In genomic region chr22:38709306-38709705, GRCh38 we compare ENCODE assay signal across 1 cellular context.
TF ChIP-seq lines count a peak whose summit lies in the region.

No MANE protein-coding gene starts in this region.

TF ChIP-seq in GM23338, 12 proteins besides CTCF, POLR2A, EP300 and RAD21:
- no peak for TF ChIP-seq ZNF462 (CRISPR knock-in tag; IDR thresholded peaks at IDR 0.05)
- TF ChIP-seq REST (IDR thresholded peaks at IDR 0.05; ENCODE audit: unreplicated experiment), result no peak
- no peak for TF ChIP-seq ZNF331 (CRISPR knock-in tag; IDR thresholded peaks at IDR 0.05; ENCODE audit: low read depth)
- no peak for TF ChIP-seq CREB1 (CRISPR knock-in tag; IDR thresholded peaks at IDR 0.05; ENCODE audit: low read depth)
